Comparison of ENCODE assay signal across 19 cellular contexts in the genomic region with DNA sequence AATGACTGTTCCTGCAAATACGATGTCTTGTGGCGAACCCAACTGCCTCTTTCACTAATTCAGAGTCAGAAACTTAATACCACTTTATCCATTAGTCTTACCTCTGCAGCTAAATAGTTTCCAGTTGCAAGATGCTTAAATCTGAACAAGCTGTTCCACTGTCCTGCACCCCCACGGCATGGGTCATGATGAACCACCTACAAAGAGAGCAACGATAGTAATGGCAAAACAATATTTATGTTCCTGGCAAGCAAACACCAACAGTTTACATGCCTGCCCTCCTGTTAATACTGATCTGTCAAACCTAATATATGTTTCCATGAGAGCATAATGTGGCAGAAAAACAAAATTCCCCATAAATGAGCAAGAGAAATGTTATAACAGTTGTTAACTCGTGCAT.
"Had no signal": no experiment of that assay in that cellular context is flagged by ENCODE, and none has a peak within 500 bp of the region (broad histone marks: within the 10 kb centered on the region; RNA-seq: fewer than 3 reads in every experiment).

No MANE protein-coding gene starts in this region.

- H3K27me3 ChIP-seq: cardiac muscle cell, transverse colon, uterus had no signal

- H3K4me3 ChIP-seq: cardiac muscle cell, lung, skin epidermis, transverse colon, uterus had no signal

- H3K36me3 ChIP-seq: cardiac muscle cell, uterus had no signal

- H3K27ac ChIP-seq: cardiac muscle cell, skin epidermis, transverse colon, uterus had no signal

- ATAC-seq: activated CD8-positive, alpha-beta T cell treated with anti-CD3 and anti-CD28 coated beads, Interleukin-2, amount 10 ng/mL, durations not matched to agents 7 days and 5 days; activated T-cell treated with anti-CD3 and anti-CD28 coated beads, Interleukin-2, amount 50 U/mL, for 4 hours had no signal

- DNase-seq: activated B cell treated with CpG ODN at 0.5 μM for 24 hours; activated CD4-positive, alpha-beta T cell treated with anti-CD3 and anti-CD28 coated beads for 48 hours; activated CD8-positive, alpha-beta T cell treated with anti-CD3 and anti-CD28 coated beads, Interleukin-2, amount 10 ng/mL, durations not matched to agents 7 days and 5 days; activated effector memory CD4-positive, alpha-beta T cell treated with anti-CD3 and anti-CD28 coated beads, Interleukin-2, amount 50 U/mL, for 16 hours; activated T-cell treated with anti-CD3 and anti-CD28 coated beads, Interleukin-2, amount 50 U/mL, for 4 hours; amygdala; dermis blood vessel endothelial cell; effector memory CD4-positive, alpha-beta T cell; foreskin melanocyte; glutamatergic neuron; occipital lobe; retina; transverse colon; uterus had no signal

- H3K9me3 ChIP-seq: transverse colon, uterus had no signal

- FAIRE-seq: keratinocyte, TTC549 had no signal

- H3K4me1 ChIP-seq: transverse colon, uterus had no signal
